In genomic region chr3:18442743-18443669, GRCh38 we compare ENCODE assay signal across 1 cellular context.
TF ChIP-seq lines count a peak whose summit lies in the region.

No MANE protein-coding gene starts in this region.

TF ChIP-seq in liver, 16 proteins besides CTCF, POLR2A, EP300 and RAD21 (continued from another document):
- TF ChIP-seq, protein P1, sequence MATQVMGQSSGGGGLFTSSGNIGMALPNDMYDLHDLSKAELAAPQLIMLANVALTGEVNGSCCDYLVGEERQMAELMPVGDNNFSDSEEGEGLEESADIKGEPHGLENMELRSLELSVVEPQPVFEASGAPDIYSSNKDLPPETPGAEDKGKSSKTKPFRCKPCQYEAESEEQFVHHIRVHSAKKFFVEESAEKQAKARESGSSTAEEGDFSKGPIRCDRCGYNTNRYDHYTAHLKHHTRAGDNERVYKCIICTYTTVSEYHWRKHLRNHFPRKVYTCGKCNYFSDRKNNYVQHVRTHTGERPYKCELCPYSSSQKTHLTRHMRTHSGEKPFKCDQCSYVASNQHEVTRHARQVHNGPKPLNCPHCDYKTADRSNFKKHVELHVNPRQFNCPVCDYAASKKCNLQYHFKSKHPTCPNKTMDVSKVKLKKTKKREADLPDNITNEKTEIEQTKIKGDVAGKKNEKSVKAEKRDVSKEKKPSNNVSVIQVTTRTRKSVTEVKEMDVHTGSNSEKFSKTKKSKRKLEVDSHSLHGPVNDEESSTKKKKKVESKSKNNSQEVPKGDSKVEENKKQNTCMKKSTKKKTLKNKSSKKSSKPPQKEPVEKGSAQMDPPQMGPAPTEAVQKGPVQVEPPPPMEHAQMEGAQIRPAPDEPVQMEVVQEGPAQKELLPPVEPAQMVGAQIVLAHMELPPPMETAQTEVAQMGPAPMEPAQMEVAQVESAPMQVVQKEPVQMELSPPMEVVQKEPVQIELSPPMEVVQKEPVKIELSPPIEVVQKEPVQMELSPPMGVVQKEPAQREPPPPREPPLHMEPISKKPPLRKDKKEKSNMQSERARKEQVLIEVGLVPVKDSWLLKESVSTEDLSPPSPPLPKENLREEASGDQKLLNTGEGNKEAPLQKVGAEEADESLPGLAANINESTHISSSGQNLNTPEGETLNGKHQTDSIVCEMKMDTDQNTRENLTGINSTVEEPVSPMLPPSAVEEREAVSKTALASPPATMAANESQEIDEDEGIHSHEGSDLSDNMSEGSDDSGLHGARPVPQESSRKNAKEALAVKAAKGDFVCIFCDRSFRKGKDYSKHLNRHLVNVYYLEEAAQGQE (IDR thresholded peaks at IDR 0.05) = no peak
- TF ChIP-seq, protein P2, sequence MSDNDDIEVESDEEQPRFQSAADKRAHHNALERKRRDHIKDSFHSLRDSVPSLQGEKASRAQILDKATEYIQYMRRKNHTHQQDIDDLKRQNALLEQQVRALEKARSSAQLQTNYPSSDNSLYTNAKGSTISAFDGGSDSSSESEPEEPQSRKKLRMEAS (IDR thresholded peaks at IDR 0.05) = no peak
TF ChIP-seq in liver: peak in this region for 0.
